ENCODE assay signal across 8 cellular contexts in genomic region chr5:140402258-140403074, GRCh38. TPM values are rescaled to one million over a fixed set of nuclear protein-coding genes. Genes with fewer than 3 reads are reported as not detected.
DNase-seq lines count a peak whose midpoint lies in the region; ATAC-seq and TF ChIP-seq lines count a peak whose summit lies in the region.

No MANE protein-coding gene starts in this region.

- peaks cover 25% of the 10 kb centered on the region for H3K4me1 Mint-ChIP-seq in activated CD4-positive, alpha-beta T cell treated with anti-CD3 and anti-CD28 coated beads for 36 hours

- peak overlapping the region; percentile 90 to 98 (median 91) for H3K4me3 ChIP-seq in liver (ENCODE audit: low read depth in 1 of 3, low read length in 3 of 3)

- no peaks in the 10 kb centered on the region for H3K36me3 ChIP-seq in liver (ENCODE audit: control insufficient read depth in 4 of 4, insufficient read depth in 3 of 4, low read depth in 1 of 4, low read length in 3 of 4)

- H3K4me3 Mint-ChIP-seq in activated CD4-positive, alpha-beta T cell treated with anti-CD3 and anti-CD28 coated beads for 36 hours: no peak overlapping the region

- peaks cover 1 to 28% (median 19%) of the 10 kb centered on the region in 4 donors for H3K4me1 ChIP-seq in liver (ENCODE audit: control insufficient read depth in 4 of 4, insufficient read depth in 4 of 4, low read length in 3 of 4)

- H3K9me3 ChIP-seq in liver (ENCODE audit: control insufficient read depth in 4 of 4, low read length in 3 of 4): no peaks in the 10 kb centered on the region

- ATAC-seq in GM18517 (IDR thresholded peaks at IDR 0.05; ENCODE audit: unreplicated experiment): peak; percentile 0
- ATAC-seq in activated CD4-positive, alpha-beta T cell treated with anti-CD3 and anti-CD28 coated beads for 36 hours: peak; percentile 0
- no peak for ATAC-seq in HG03571 (IDR thresholded peaks at IDR 0.05; ENCODE audit: unreplicated experiment)

- no peak overlapping the region for H3K27ac Mint-ChIP-seq in activated CD4-positive, alpha-beta T cell treated with anti-CD3 and anti-CD28 coated beads for 36 hours

- WGBS in liver: 2% methylated on average over 36 of the region's 36 CpGs

- TF ChIP-seq RAD21 in liver (IDR thresholded peaks at IDR 0.05): peak in 1 of 2 donors; percentile 13

- TF ChIP-seq CTCF in 22Rv1 (IDR thresholded peaks at IDR 0.05): no peak
- TF ChIP-seq CTCF in liver (IDR thresholded peaks at IDR 0.05; ENCODE audit: low read depth, low read length, missing input control): no peak

- peaks cover 20% of the 10 kb centered on the region for H3K36me3 Mint-ChIP-seq in activated CD4-positive, alpha-beta T cell treated with anti-CD3 and anti-CD28 coated beads for 36 hours (ENCODE audit: low read depth)

- intact Hi-C loops in activated CD4-positive, alpha-beta T cell treated with anti-CD3 and anti-CD28 coated beads for 36 hours (cut with DNase I, micrococcal nuclease): loop anchor here in 1 of 2 experiments (5.0 kb wide), 2 partner anchors 840 to 1695 kb away; partner anchors contain the start of gene UBE2D2

- peak; percentile 43 for DNase-seq in NCI-H1694 (lab: John Stamatoyannopoulos, UW)
- DNase-seq in activated CD4-positive, alpha-beta T cell treated with anti-CD3 and anti-CD28 coated beads for 36 hours: peak; percentile 73
- DNase-seq in stimulated activated CD4-positive, alpha-beta T cell treated with anti-CD3 and anti-CD28 coated beads, TNF-alpha, amount 100 ng/mL, for 4 hours (ENCODE audit: low read depth in 3 of 3): peak; percentile 7 to 38 (median 36)

- no peaks in the 10 kb centered on the region for H3K27me3 Mint-ChIP-seq in activated CD4-positive, alpha-beta T cell treated with anti-CD3 and anti-CD28 coated beads for 36 hours

- H3K9me3 Mint-ChIP-seq in activated CD4-positive, alpha-beta T cell treated with anti-CD3 and anti-CD28 coated beads for 36 hours (ENCODE audit: low read depth): no peaks in the 10 kb centered on the region

- POLR2A ChIA-PET in activated CD4-positive, alpha-beta T cell treated with anti-CD3 and anti-CD28 coated beads for 36 hours (lab: Charles Lee): interaction anchor here (0.6 to 2.5 kb wide), 8 partner anchors 17 to 1066 kb away, joined by 3 to 13 read pairs (median 3); partner anchors contain the start of genes HBEGF, IK and NDUFA2

- CTCF ChIA-PET in activated CD4-positive, alpha-beta T cell treated with anti-CD3 and anti-CD28 coated beads for 36 hours (lab: Charles Lee): interaction anchor here (0.9 kb wide), 1 partner anchor 9 kb away, joined by 3 read pairs; no protein-coding TSS in a partner anchor

- no peaks in the 10 kb centered on the region for H3K27me3 ChIP-seq in liver (ENCODE audit: control insufficient read depth in 4 of 4, insufficient read depth in 4 of 4, low read length in 3 of 4)

- H3K9ac ChIP-seq in liver (ENCODE audit: low read depth in 1 of 2, low read length in 2 of 2): peak overlapping the region; percentile 76 to 84

- H3K27ac ChIP-seq in 22Rv1: peak overlapping the region; percentile 93
- peak overlapping the region; percentile 78 for H3K27ac ChIP-seq in cingulate gyrus (ENCODE audit: low read depth, low read length)
- peak overlapping the region; percentile 87 to 89 for H3K27ac ChIP-seq in liver (ENCODE audit: low read depth in 1 of 2, low read length in 2 of 2)

TF ChIP-seq in liver, 16 proteins besides CTCF, POLR2A, EP300 and RAD21:
- no peak for TF ChIP-seq SP1 (IDR thresholded peaks at IDR 0.05)
- peak; percentile 22 to 35 for TF ChIP-seq GABPA (IDR thresholded peaks at IDR 0.05 in 1 of 2, conservative IDR thresholded peaks at IDR 0.05 in 1 of 2)
- peak; percentile 27 to 29 for TF ChIP-seq HNF4A (conservative IDR thresholded peaks at IDR 0.05)
- TF ChIP-seq RXRA (IDR thresholded peaks at IDR 0.05): peak in 1 of 2 donors; percentile 7
- no peak for TF ChIP-seq EGR1 (IDR thresholded peaks at IDR 0.05; ENCODE audit: low read depth in 2 of 2)
- no peak for TF ChIP-seq TAF1 (conservative IDR thresholded peaks at IDR 0.05)
- TF ChIP-seq REST (IDR thresholded peaks at IDR 0.05): peak; percentile 89
- TF ChIP-seq JUND (IDR thresholded peaks at IDR 0.05): no peak

RNA-seq across cellular contexts. Expression of gene ANKHD1, which starts 0.8 kb away (rescaled TPM):
- 10 to 100 TPM; 77.1 to 93.5 TPM for total RNA-seq in activated CD4-positive, alpha-beta T cell treated with anti-CD3 and anti-CD28 coated beads for 36 hours
- total RNA-seq in liver: 100 to 1,000 TPM in 1 of 2 donors, 10 to 100 TPM in 1; 83.5 to 116 TPM
- 10 to 100 TPM; 33.2 to 36.7 TPM for polyA plus RNA-seq in liver

RNA-seq across cellular contexts. Expression of gene SLC4A9, which starts 42.5 kb away (rescaled TPM):
- total RNA-seq in activated CD4-positive, alpha-beta T cell treated with anti-CD3 and anti-CD28 coated beads for 36 hours: under 1 TPM; 0.21 to 0.73 TPM
- total RNA-seq in liver: not detected
- polyA plus RNA-seq in liver: not detected

RNA-seq across cellular contexts. Expression of gene HBEGF, which starts 56.1 kb away (rescaled TPM):
- 10 to 100 TPM; 11.8 to 12.5 TPM for total RNA-seq in activated CD4-positive, alpha-beta T cell treated with anti-CD3 and anti-CD28 coated beads for 36 hours
- 1 to 10 TPM in 1 of 2 donors, under 1 TPM in 1; 0.65 to 1.0 TPM for total RNA-seq in liver
- polyA plus RNA-seq in liver: under 1 TPM; 0.60 to 0.90 TPM

Comparison
In these comparisons a context has a peak if more than half of its experiments do, and no peak if none do; other contexts are left out.
1. RNA of gene HBEGF, which starts 56.1 kb away (total RNA-seq): 11.8 to 12.5 TPM in activated CD4-positive, alpha-beta T cell treated with anti-CD3 and anti-CD28 coated beads for 36 hours; 0.65 to 1.0 TPM in liver; every median in the first group is over 4 times any median in the second.
2. Peak in every context shown above with its lines, with median percentiles within 50 percentile points of each other: H3K27ac ChIP-seq and DNase-seq.